In the genomic region with DNA sequence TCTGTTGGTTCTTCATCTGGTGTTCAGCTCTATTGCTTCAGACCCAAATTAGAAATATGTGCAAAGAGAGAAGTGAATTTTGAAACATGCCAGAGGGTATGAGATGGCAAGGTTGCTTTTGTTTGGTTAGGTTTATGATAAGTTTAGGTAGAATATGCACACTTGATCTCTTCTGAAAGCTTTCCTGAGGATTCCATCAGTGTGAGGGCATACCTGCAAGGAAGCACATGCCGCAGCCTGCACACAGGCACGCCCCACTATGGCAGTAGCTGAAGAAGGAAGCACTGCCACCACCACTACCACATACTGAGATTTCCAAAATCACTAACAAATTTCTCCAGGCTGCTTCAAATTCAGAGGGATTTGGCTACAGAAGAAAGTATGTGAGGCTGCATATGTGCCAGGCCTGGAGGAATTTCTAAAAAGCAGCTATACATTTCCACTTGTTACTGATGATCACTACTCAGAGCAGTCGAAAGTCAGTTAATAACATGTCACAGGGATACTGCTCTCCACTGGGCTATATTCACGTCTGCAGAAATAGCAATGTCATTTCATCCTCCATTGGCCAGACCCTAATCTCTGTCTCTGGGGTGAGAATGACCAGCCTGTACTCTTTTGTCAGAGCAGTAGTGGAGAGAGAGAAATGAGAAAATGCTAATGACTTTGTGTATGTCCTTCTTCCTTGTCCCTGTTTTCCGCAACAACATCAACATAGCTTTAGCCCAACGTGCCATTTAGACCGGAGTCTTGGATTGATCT, we compare ENCODE assay signal across 20 cellular contexts.
DNase-seq lines count a peak whose midpoint lies in the region; ATAC-seq, FAIRE-seq and TF ChIP-seq lines count a peak whose summit lies in the region.
"Had no signal": no experiment of that assay in that cellular context is flagged by ENCODE, and none has a peak within 500 bp of the region (broad histone marks: within the 10 kb centered on the region; RNA-seq: fewer than 3 reads in every experiment).

No MANE protein-coding gene starts in this region.

- H3K9me3 ChIP-seq in right atrium auricular region = no peaks in the 10 kb centered on the region
- H3K9me3 ChIP-seq: Caco-2, MG63 had no signal

- H3K27ac Mint-ChIP-seq in immature natural killer cell (peak overlapping the region; percentile 81 to 93 (median 90)), osteocyte (ENCODE audit: unreplicated experiment) (no peak overlapping the region)
- H3K27ac Mint-ChIP-seq: HFFc6 had no signal

- H3K9me3 Mint-ChIP-seq in immature natural killer cell = no peaks in the 10 kb centered on the region
- no peaks in the 10 kb centered on the region for H3K9me3 Mint-ChIP-seq in osteocyte (ENCODE audit: unreplicated experiment)
- H3K9me3 Mint-ChIP-seq: HFFc6 had no signal

- intact Hi-C loops in Right ventricle myocardium superior (cut with DNase I) = no loop called here

- FAIRE-seq in bronchial epithelial cell (lab: Jason Lieb, UNC) = peak; percentile 86

- DNase-seq in Right ventricle myocardium superior = no peak
- DNase-seq in right atrium auricular region (ENCODE audit: low spot score) = no peak
- DNase-seq in bronchial epithelial cell (ENCODE audit: low read depth) = peak; percentile 65
- no peak for DNase-seq in immature natural killer cell
- no peak for DNase-seq in T-helper 2 cell
- no peak for DNase-seq in activated CD4-positive, alpha-beta T cell treated with anti-CD3 and anti-CD28 coated beads, Interleukin-2, amount 50 U/mL, for 48 hours
- no peak for DNase-seq in COR-L47 (lab: John Stamatoyannopoulos, UW)
- no peak for DNase-seq in osteocyte (ENCODE audit: extremely low spot score, unreplicated experiment)
- DNase-seq: C1 segment of cervical spinal cord, Caco-2, DMS53, HFFc6, Karpas-422, MG63, NCI-H1092, NCI-H146, NCI-H2081, NCI-H524, SHP77 had no signal

- peaks cover 12% of the 10 kb centered on the region for H3K36me3 ChIP-seq in right atrium auricular region
- no peaks in the 10 kb centered on the region for H3K36me3 ChIP-seq in bronchial epithelial cell (ENCODE audit: control insufficient read depth, insufficient read depth, low read length)
- H3K36me3 ChIP-seq: MG63 had no signal

- H3K4me1 ChIP-seq in right atrium auricular region = peaks cover 0 to 19% of the 10 kb centered on the region in 2 donors
- H3K4me1 ChIP-seq: Caco-2 had no signal

- H3K27ac ChIP-seq in right atrium auricular region = no peak overlapping the region

- peaks cover 65 to 77% of the 10 kb centered on the region in 2 donors for H3K4me1 Mint-ChIP-seq in immature natural killer cell
- H3K4me1 Mint-ChIP-seq in osteocyte (ENCODE audit: unreplicated experiment) = no peaks in the 10 kb centered on the region

- TF ChIP-seq CTCF in right atrium auricular region (IDR thresholded peaks at IDR 0.05) (no peak), bronchial epithelial cell (IDR thresholded peaks at IDR 0.05; ENCODE audit: insufficient read depth, low read length, severe bottlenecking) (no peak), osteocyte (IDR thresholded peaks at IDR 0.05) (no peak)

- H3K27me3 Mint-ChIP-seq in immature natural killer cell (ENCODE audit: low read depth in 3 of 3) (peaks cover 0 to 6% (median 2%) of the 10 kb centered on the region in 3 donors), osteocyte (ENCODE audit: unreplicated experiment) (peaks cover 58% of the 10 kb centered on the region)

- ATAC-seq in Right ventricle myocardium superior (ENCODE audit: poor library complexity) = peak; percentile 51
- ATAC-seq: Panc1 had no signal

- no peak overlapping the region for H3K4me3 ChIP-seq in right atrium auricular region
- no peak overlapping the region for H3K4me3 ChIP-seq in bronchial epithelial cell (ENCODE audit: low read depth, low read length)
- H3K4me3 ChIP-seq: MG63 had no signal

- H3K27me3 ChIP-seq in right atrium auricular region = no peaks in the 10 kb centered on the region
- no peaks in the 10 kb centered on the region for H3K27me3 ChIP-seq in bronchial epithelial cell (ENCODE audit: control insufficient read depth, insufficient read depth, low read length)
- H3K27me3 ChIP-seq: MG63 had no signal

- H3K36me3 Mint-ChIP-seq in immature natural killer cell (peaks cover 7 to 18% (median 9%) of the 10 kb centered on the region in 3 donors), osteocyte (ENCODE audit: unreplicated experiment) (no peaks in the 10 kb centered on the region)

- H3K4me3 Mint-ChIP-seq in immature natural killer cell (peak overlapping the region; percentile 58 to 81 (median 63)), osteocyte (ENCODE audit: unreplicated experiment) (no peak overlapping the region)
- H3K4me3 Mint-ChIP-seq: HFFc6 had no signal
